ENCODE assay signal across 8 cellular contexts in the genomic region with DNA sequence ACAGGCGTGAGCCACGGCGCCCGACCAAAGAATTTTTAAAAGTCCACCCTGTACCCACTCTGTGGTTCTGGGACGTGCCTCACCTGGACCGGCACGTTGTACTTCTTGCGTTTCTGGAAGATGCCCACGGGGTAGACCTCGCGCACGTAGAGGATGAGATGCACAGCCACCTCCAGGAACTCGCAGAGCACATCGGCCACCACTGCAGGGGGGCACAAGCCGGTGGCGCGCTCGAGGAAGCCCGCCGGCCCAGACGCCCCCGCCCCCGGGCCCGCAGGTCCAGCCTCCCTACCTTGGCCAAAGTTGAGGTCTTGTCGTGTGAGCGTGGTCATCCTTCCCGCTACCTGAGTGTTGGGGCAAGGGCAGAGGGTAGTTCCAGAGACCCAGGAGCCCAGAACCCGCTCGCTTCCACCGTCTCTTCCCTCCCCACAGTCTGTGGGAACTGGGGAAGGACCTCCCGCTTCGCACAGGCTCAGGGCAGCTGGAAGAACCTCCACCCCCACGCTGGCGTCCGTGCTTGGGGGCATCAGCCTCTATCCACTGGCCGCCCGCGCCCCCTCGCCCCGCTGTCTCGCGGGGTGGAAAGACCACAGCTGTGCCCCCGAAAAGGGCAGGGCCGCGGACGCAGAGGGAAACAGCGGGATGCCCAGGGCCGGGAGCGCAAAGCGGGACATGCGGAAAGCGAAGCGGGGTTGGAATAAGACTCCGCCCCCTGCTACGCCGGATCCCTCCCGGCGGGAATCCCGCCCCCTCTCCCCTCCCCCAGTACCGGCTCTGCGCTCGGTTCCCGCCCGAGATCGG. TPM values are rescaled to one million over a fixed set of nuclear protein-coding genes. Genes with fewer than 3 reads are reported as not detected.
A peak's percentile ranks its signal among the peaks of the same experiment; 100 is the strongest.
DNase-seq lines count a peak whose midpoint lies in the region; ATAC-seq and TF ChIP-seq lines count a peak whose summit lies in the region.

No MANE protein-coding gene starts in this region.

- POLR2A ChIA-PET in CD8-positive, alpha-beta T cell (lab: Charles Lee), result interaction anchor here (1.3 to 3.5 kb wide), 4 partner anchors 14 to 56 kb away, joined by 4 to 22 read pairs (median 11); a partner anchor contains a TSS

- DNase-seq in CD8-positive, alpha-beta T cell, result peak in 1 of 7 experiments; percentile 26
- no peak for DNase-seq in activated naive CD8-positive, alpha-beta T cell treated with anti-CD3 and anti-CD28 coated beads, Interleukin-2, amount 50 U/mL, for 24 hours
- DNase-seq in stimulated activated CD8-positive, alpha-beta memory T cell treated with anti-CD3 and anti-CD28 coated beads, Interleukin-7, amount 100 ng/mL, for 4 hours (ENCODE audit: low read depth in 2 of 2), result peak; percentile 5 to 10
- DNase-seq in OCI-M2 (lab: John Stamatoyannopoulos, UW; ENCODE audit: unreplicated experiment), result no peak
- DNase-seq in AG20443 (ENCODE audit: low spot score), result no peak

- H3K27me3 ChIP-seq in CD8-positive, alpha-beta T cell (ENCODE audit: insufficient read depth, low read length), result no peaks in the 10 kb centered on the region

- no peaks in the 10 kb centered on the region for H3K9me3 Mint-ChIP-seq in CD8-positive, alpha-beta T cell
- H3K9me3 Mint-ChIP-seq in activated naive CD8-positive, alpha-beta T cell treated with anti-CD3 and anti-CD28 coated beads, Interleukin-2, amount 50 U/mL, for 24 hours, result no peaks in the 10 kb centered on the region

- ATAC-seq in CD8-positive, alpha-beta T cell, result peak; percentile 0
- peak; percentile 13 for ATAC-seq in GM19463 (IDR thresholded peaks at IDR 0.05; ENCODE audit: unreplicated experiment)
- ATAC-seq in HG03571 (IDR thresholded peaks at IDR 0.05; ENCODE audit: unreplicated experiment), result peak; percentile 16
- peak; percentile 12 for ATAC-seq in activated naive CD8-positive, alpha-beta T cell treated with anti-CD3 and anti-CD28 coated beads, Interleukin-2, amount 50 U/mL, for 24 hours

- H3K27ac ChIP-seq in CD8-positive, alpha-beta T cell (ENCODE audit: low read depth, low read length), result peak overlapping the region; percentile 54

- no peak for TF ChIP-seq CTCF in CD8-positive, alpha-beta T cell (IDR thresholded peaks at IDR 0.05)

- intact Hi-C loops in CD8-positive, alpha-beta T cell (cut with DNase I, micrococcal nuclease), result loop anchor here (1.0 to 5.0 kb wide), 9 partner anchors 16 to 668 kb away; a partner anchor contains a TSS

- H3K4me3 ChIP-seq in CD8-positive, alpha-beta T cell (ENCODE audit: low read depth, low read length), result peak overlapping the region; percentile 95
- peak overlapping the region; percentile 91 for H3K4me3 ChIP-seq in iPS-18c (ENCODE audit: insufficient read depth, low read depth, low read length)

- H3K4me3 Mint-ChIP-seq in CD8-positive, alpha-beta T cell, result peak overlapping the region; percentile 89
- peak overlapping the region; percentile 86 for H3K4me3 Mint-ChIP-seq in activated naive CD8-positive, alpha-beta T cell treated with anti-CD3 and anti-CD28 coated beads, Interleukin-2, amount 50 U/mL, for 24 hours

- peaks cover 14% of the 10 kb centered on the region for H3K4me1 ChIP-seq in CD8-positive, alpha-beta T cell (ENCODE audit: insufficient read depth, low read length)

- H3K27ac Mint-ChIP-seq in CD8-positive, alpha-beta T cell, result peak overlapping the region; percentile 52
- H3K27ac Mint-ChIP-seq in activated naive CD8-positive, alpha-beta T cell treated with anti-CD3 and anti-CD28 coated beads, Interleukin-2, amount 50 U/mL, for 24 hours, result peak overlapping the region; percentile 64

- no peaks in the 10 kb centered on the region for H3K36me3 ChIP-seq in CD8-positive, alpha-beta T cell (ENCODE audit: insufficient read depth, low read length)

- H3K9me3 ChIP-seq in CD8-positive, alpha-beta T cell (ENCODE audit: low read length), result no peaks in the 10 kb centered on the region
- H3K9me3 ChIP-seq in iPS-18c (ENCODE audit: control insufficient read depth, insufficient read depth, low read length), result peaks cover 2% of the 10 kb centered on the region

- CTCF ChIA-PET in CD8-positive, alpha-beta T cell (lab: Charles Lee), result interaction anchor here (0.6 to 3.2 kb wide), 4 partner anchors 15 to 52 kb away, joined by 3 to 24 read pairs (median 12); a partner anchor contains a TSS

- peaks cover 4% of the 10 kb centered on the region for H3K27me3 Mint-ChIP-seq in CD8-positive, alpha-beta T cell (ENCODE audit: low read depth)
- H3K27me3 Mint-ChIP-seq in activated naive CD8-positive, alpha-beta T cell treated with anti-CD3 and anti-CD28 coated beads, Interleukin-2, amount 50 U/mL, for 24 hours, result peaks cover 2% of the 10 kb centered on the region

- H3K4me1 Mint-ChIP-seq in CD8-positive, alpha-beta T cell (ENCODE audit: low read depth), result peaks cover 18% of the 10 kb centered on the region
- H3K4me1 Mint-ChIP-seq in activated naive CD8-positive, alpha-beta T cell treated with anti-CD3 and anti-CD28 coated beads, Interleukin-2, amount 50 U/mL, for 24 hours, result peaks cover 13% of the 10 kb centered on the region

- peaks cover 12% of the 10 kb centered on the region for H3K36me3 Mint-ChIP-seq in CD8-positive, alpha-beta T cell
- H3K36me3 Mint-ChIP-seq in activated naive CD8-positive, alpha-beta T cell treated with anti-CD3 and anti-CD28 coated beads, Interleukin-2, amount 50 U/mL, for 24 hours (ENCODE audit: low read depth), result peaks cover 3% of the 10 kb centered on the region

RNA-seq across cellular contexts. Expression of a gene that starts 0.5 kb away (rescaled TPM):
- 10 to 100 TPM; 28.7 to 29.4 TPM for total RNA-seq in CD8-positive, alpha-beta T cell

RNA-seq across cellular contexts. Expression of a gene that starts 11.0 kb away (rescaled TPM):
- under 1 TPM; 0.08 to 0.11 TPM for total RNA-seq in CD8-positive, alpha-beta T cell

RNA-seq across cellular contexts. Expression of a gene that starts 16.5 kb away (rescaled TPM):
- total RNA-seq in CD8-positive, alpha-beta T cell, result 1 to 10 TPM; 2.9 to 3.3 TPM

RNA-seq across cellular contexts. Expression of a gene that starts 25.8 kb away (rescaled TPM):
- total RNA-seq in CD8-positive, alpha-beta T cell, result 10 to 100 TPM; 35.9 to 36.0 TPM

RNA-seq across cellular contexts. Expression of a gene that starts 26.2 kb away (rescaled TPM):
- total RNA-seq in CD8-positive, alpha-beta T cell, result 1 to 10 TPM; 3.4 to 3.5 TPM

Comparison
In these comparisons a context has a peak if more than half of its experiments do, and no peak if none do; other contexts are left out.
1. DNase-seq: peak in stimulated activated CD8-positive, alpha-beta memory T cell treated with anti-CD3 and anti-CD28 coated beads, Interleukin-7, amount 100 ng/mL, for 4 hours (2 of 2); none in activated naive CD8-positive, alpha-beta T cell treated with anti-CD3 and anti-CD28 coated beads, Interleukin-2, amount 50 U/mL, for 24 hours (single experiment), OCI-M2 (single experiment) and AG20443 (single experiment).
2. Peak in every context shown above with its lines, with median percentiles within 50 percentile points of each other: ATAC-seq.